ENCODE assay signal across 9 cellular contexts in genomic region chrX:135484636-135485289, GRCh38. TPM values are rescaled to one million over a fixed set of nuclear protein-coding genes. Genes with fewer than 3 reads are reported as not detected.
DNase-seq lines count a peak whose midpoint lies in the region; ATAC-seq and TF ChIP-seq lines count a peak whose summit lies in the region.
"Had no signal": no experiment of that assay in that cellular context is flagged by ENCODE, and none has a peak within 500 bp of the region (broad histone marks: within the 10 kb centered on the region; RNA-seq: fewer than 3 reads in every experiment).

No MANE protein-coding gene starts in this region.

- no CpG with 5 or more reads among the region's 3 CpGs for WGBS in mesendoderm (ENCODE audit: extremely low coverage, insufficient coverage, low lambda C conversion rate)

- H3K27ac ChIP-seq in mesendoderm (ENCODE audit: low read depth, low read length): no peak overlapping the region
- H3K27ac ChIP-seq: SJSA1 had no signal

- H3K27me3 ChIP-seq in mesendoderm (ENCODE audit: insufficient read depth, low read length, poor library complexity): no peaks in the 10 kb centered on the region
- H3K27me3 ChIP-seq: SJSA1 had no signal

- H2BK5ac ChIP-seq in mesendoderm (ENCODE audit: low read length): no peak overlapping the region

- H3K4ac ChIP-seq in mesendoderm (ENCODE audit: low read depth, low read length): no peak overlapping the region

- no peak overlapping the region for H2BK120ac ChIP-seq in mesendoderm (ENCODE audit: low read depth, low read length)

- no peaks in the 10 kb centered on the region for H3K79me1 ChIP-seq in mesendoderm (ENCODE audit: low read length)

- H2AK5ac ChIP-seq in mesendoderm (ENCODE audit: low read length): no peak overlapping the region

- peak; percentile 46; the same call in 1 of the 2 replicates for TF ChIP-seq CTCF in GM12874 (IDR thresholded peaks at IDR 0.05; ENCODE audit: insufficient read depth, low read depth, low read length)

- no peak overlapping the region for H3K18ac ChIP-seq in mesendoderm (ENCODE audit: low read length)

- no peak overlapping the region for H4K8ac ChIP-seq in mesendoderm (ENCODE audit: low read depth, low read length)

- H3K23ac ChIP-seq in mesendoderm (ENCODE audit: low read length): no peak overlapping the region

- no peak overlapping the region for H3K9ac ChIP-seq in mesendoderm (ENCODE audit: low read length)

- no peaks in the 10 kb centered on the region for H3K79me2 ChIP-seq in mesendoderm (ENCODE audit: control insufficient read depth, insufficient read depth, low read length)

- no peak overlapping the region for H3K4me2 ChIP-seq in mesendoderm (ENCODE audit: low read length)

- no peak overlapping the region for H2BK15ac ChIP-seq in mesendoderm (replicated peaks; ENCODE audit: low read depth)

- H3K56ac ChIP-seq in mesendoderm (ENCODE audit: low read length): no peak overlapping the region

- H3K4me1 ChIP-seq in mesendoderm (ENCODE audit: control insufficient read depth, low read depth, low read length): no peaks in the 10 kb centered on the region
- H3K4me1 ChIP-seq: SJSA1 had no signal

- no peak overlapping the region for H3K4me3 ChIP-seq in mesendoderm (ENCODE audit: low read length)
- H3K4me3 ChIP-seq: SJSA1 had no signal

- peak; percentile 38 for DNase-seq in CD1c-positive myeloid dendritic cell (ENCODE audit: extremely low spot score)
- DNase-seq in NCI-H774 (lab: John Stamatoyannopoulos, UW): peak; percentile 58
- peak; percentile 51 for DNase-seq in cerebellum (ENCODE audit: low spot score)
- DNase-seq in mesendoderm: peak; percentile 26
- DNase-seq in GDM1 (lab: John Stamatoyannopoulos, UW): no peak

- no peak for ATAC-seq in GM21619 (IDR thresholded peaks at IDR 0.05; ENCODE audit: unreplicated experiment)
- no peak for ATAC-seq in HG03025 (IDR thresholded peaks at IDR 0.05; ENCODE audit: low FRiP score, unreplicated experiment)

- no peaks in the 10 kb centered on the region for H3K36me3 ChIP-seq in mesendoderm (ENCODE audit: control insufficient read depth, insufficient read depth, low read length)
- H3K36me3 ChIP-seq: SJSA1 had no signal

- H4K5ac ChIP-seq in mesendoderm (ENCODE audit: low read length): no peak overlapping the region

RNA-seq across cellular contexts. Expression of gene INTS6L, which starts 35.7 kb away (rescaled TPM):
- total RNA-seq in cerebellum: 28.6 TPM
- 6.0 TPM for polyA plus RNA-seq in mesendoderm (2013, experiment 1 of 2)
- polyA plus RNA-seq in mesendoderm (2013, experiment 2 of 2): 5.9 TPM
